Comparison of ENCODE assay signal across 1 cellular context in genomic region chr13:44523176-44524017, GRCh38.
TF ChIP-seq lines count a peak whose summit lies in the region.

No MANE protein-coding gene starts in this region.

TF ChIP-seq in IMR-90, 13 proteins besides CTCF, POLR2A, EP300 and RAD21 (continued from another document):
- TF ChIP-seq ELK1 (IDR thresholded peaks at IDR 0.05; ENCODE audit: borderline replicate concordance, low read depth, low read length) (no peak), SMC3 (IDR thresholded peaks at IDR 0.05; ENCODE audit: low read depth, low read length) (no peak)
TF ChIP-seq in IMR-90: peak in this region for 4.
